ENCODE assay signal across 23 cellular contexts in genomic region chr10:120580651-120581259, GRCh38.
DNase-seq lines count a peak whose midpoint lies in the region; ATAC-seq, FAIRE-seq and TF ChIP-seq lines count a peak whose summit lies in the region.
"Had no signal": no experiment of that assay in that cellular context is flagged by ENCODE, and none has a peak within 500 bp of the region (broad histone marks: within the 10 kb centered on the region; RNA-seq: fewer than 3 reads in every experiment).

No MANE protein-coding gene starts in this region.

- H3K27ac ChIP-seq in hepatocyte: peak overlapping the region; percentile 59
- H3K27ac ChIP-seq in neural cell (ENCODE audit: low read length): peak overlapping the region; percentile 94
- H3K27ac ChIP-seq: adrenal gland, BLaER1, cardiac muscle cell, esophagus muscularis mucosa, left ventricle myocardium inferior, RWPE1, upper lobe of right lung had no signal

- DNase-seq in ACHN (peak; percentile 93), RCC 7860 (ENCODE audit: low spot score) (peak; percentile 96), hepatocyte (ENCODE audit: low spot score) (peak; percentile 78), HuH-7.5 (ENCODE audit: low spot score) (no peak), posterior vena cava (ENCODE audit: low spot score) (no peak)
- no peak for DNase-seq in activated T-cell treated with anti-CD3 and anti-CD28 coated beads, Interleukin-2, amount 50 U/mL, for 4 hours
- DNase-seq: activated gamma-delta T cell; adrenal gland; GDM1; KBM-7; left ventricle myocardium inferior; NCI-H2029 treated with DMSO at 0.1 percent for 48 hours; stimulated activated CD4-positive, alpha-beta T cell treated with anti-CD3 and anti-CD28 coated beads, Interleukin-2, amount 100 ng/mL, for 48 hours; stimulated activated naive CD8-positive, alpha-beta T cell treated with anti-CD3 and anti-CD28 coated beads, Interleukin-15, amount 100 ng/mL, for 72 hours; upper lobe of right lung had no signal

- H3K27me3 Mint-ChIP-seq in activated T-cell treated with anti-CD3 and anti-CD28 coated beads, Interleukin-2, amount 50 U/mL, for 4 hours (ENCODE audit: low read depth): no peaks in the 10 kb centered on the region
- H3K27me3 Mint-ChIP-seq: stimulated activated naive CD8-positive, alpha-beta T cell treated with anti-CD3 and anti-CD28 coated beads, Interleukin-15, amount 100 ng/mL, for 72 hours had no signal

- H3K9ac ChIP-seq in neural cell (ENCODE audit: low read length): peak overlapping the region; percentile 63
- H3K9ac ChIP-seq: BLaER1 had no signal

- H3F3A ChIP-seq in neural cell (ENCODE audit: insufficient read depth, low read length, poor library complexity, severe bottlenecking): no peaks in the 10 kb centered on the region

- no peak for ATAC-seq in activated T-cell treated with anti-CD3 and anti-CD28 coated beads, Interleukin-2, amount 50 U/mL, for 4 hours
- no peak for ATAC-seq in HG03378 (IDR thresholded peaks at IDR 0.05; ENCODE audit: unreplicated experiment)
- ATAC-seq: stimulated activated naive CD8-positive, alpha-beta T cell treated with anti-CD3 and anti-CD28 coated beads, Interleukin-15, amount 100 ng/mL, for 72 hours had no signal

- H2AFZ ChIP-seq in hepatocyte (no peak overlapping the region), neural cell (ENCODE audit: low read depth, low read length) (no peak overlapping the region)

- H3K79me2 ChIP-seq in hepatocyte (no peaks in the 10 kb centered on the region), neural cell (replicated peaks; ENCODE audit: insufficient read depth, low read length) (no peaks in the 10 kb centered on the region)

- TF ChIP-seq CTCF in hepatocyte (IDR thresholded peaks at IDR 0.05; ENCODE audit: poor library complexity) (no peak), neural cell (IDR thresholded peaks at IDR 0.05; ENCODE audit: poor library complexity, severe bottlenecking) (no peak)

- WGBS in hepatocyte (ENCODE audit: low lambda C conversion rate, missing lambda C conversion rate): 61% methylated on average over 8 of the region's 8 CpGs

- H3K4me3 Mint-ChIP-seq in activated T-cell treated with anti-CD3 and anti-CD28 coated beads, Interleukin-2, amount 50 U/mL, for 4 hours: no peak overlapping the region
- H3K4me3 Mint-ChIP-seq: stimulated activated naive CD8-positive, alpha-beta T cell treated with anti-CD3 and anti-CD28 coated beads, Interleukin-15, amount 100 ng/mL, for 72 hours had no signal

- H3K4me1 ChIP-seq in hepatocyte (ENCODE audit: insufficient read depth): no peaks in the 10 kb centered on the region
- H3K4me1 ChIP-seq: adrenal gland, left ventricle myocardium inferior, upper lobe of right lung had no signal

- no peaks in the 10 kb centered on the region for H4K20me1 ChIP-seq in hepatocyte (ENCODE audit: insufficient read depth, poor library complexity, severe bottlenecking)
- no peaks in the 10 kb centered on the region for H4K20me1 ChIP-seq in neural cell (ENCODE audit: insufficient read depth)
- H4K20me1 ChIP-seq: BLaER1 had no signal

- H3K27me3 ChIP-seq in hepatocyte: no peaks in the 10 kb centered on the region
- H3K27me3 ChIP-seq in neural cell (ENCODE audit: insufficient read depth, low read depth, low read length): no peaks in the 10 kb centered on the region
- H3K27me3 ChIP-seq: adrenal gland, BLaER1, cardiac muscle cell, esophagus muscularis mucosa, upper lobe of right lung had no signal

- no peaks in the 10 kb centered on the region for H3K9me3 Mint-ChIP-seq in activated T-cell treated with anti-CD3 and anti-CD28 coated beads, Interleukin-2, amount 50 U/mL, for 4 hours
- H3K9me3 Mint-ChIP-seq: stimulated activated naive CD8-positive, alpha-beta T cell treated with anti-CD3 and anti-CD28 coated beads, Interleukin-15, amount 100 ng/mL, for 72 hours had no signal

- TF ChIP-seq EP300 in neural cell (conservative IDR thresholded peaks at IDR 0.05; ENCODE audit: poor library complexity, severe bottlenecking): no peak

- H3K36me3 ChIP-seq in hepatocyte (replicated peaks; ENCODE audit: insufficient read depth, low read depth) (no peaks in the 10 kb centered on the region), neural cell (ENCODE audit: insufficient read depth, low read length) (no peaks in the 10 kb centered on the region)
- H3K36me3 ChIP-seq: adrenal gland, BLaER1, cardiac muscle cell, esophagus muscularis mucosa, left ventricle myocardium inferior, upper lobe of right lung had no signal

- intact Hi-C loops in posterior vena cava (cut with DNase I): no loop called here

- H3K9me2 ChIP-seq in hepatocyte (replicated peaks; ENCODE audit: insufficient read depth): no peaks in the 10 kb centered on the region
- no peaks in the 10 kb centered on the region for H3K9me2 ChIP-seq in neural cell (ENCODE audit: insufficient read depth, low read length)

- H3K4me3 ChIP-seq in hepatocyte (no peak overlapping the region), neural cell (ENCODE audit: low read length) (peak overlapping the region; percentile 26)
- H3K4me3 ChIP-seq: adrenal gland, BLaER1, cardiac muscle cell, esophagus muscularis mucosa, left ventricle myocardium inferior, upper lobe of right lung had no signal

- H3K9me3 ChIP-seq in hepatocyte (ENCODE audit: low read depth) (no peaks in the 10 kb centered on the region), neural cell (ENCODE audit: low read length) (no peaks in the 10 kb centered on the region)
- H3K9me3 ChIP-seq: adrenal gland, BLaER1, esophagus muscularis mucosa, left ventricle myocardium inferior, upper lobe of right lung had no signal

- no peaks in the 10 kb centered on the region for H3K36me3 Mint-ChIP-seq in activated T-cell treated with anti-CD3 and anti-CD28 coated beads, Interleukin-2, amount 50 U/mL, for 4 hours (ENCODE audit: insufficient read depth)

- in situ Hi-C loops in ACHN (cut with HindIII; ENCODE audit: low pct_ligation_motif_present, low pct_unique_long_range_greater_than_20kb, low sequenced_read_pairs): no loop called here

- no peak for TF ChIP-seq RAD21 in neural cell (conservative IDR thresholded peaks at IDR 0.05)

- no peaks in the 10 kb centered on the region for H3K4me1 Mint-ChIP-seq in activated T-cell treated with anti-CD3 and anti-CD28 coated beads, Interleukin-2, amount 50 U/mL, for 4 hours (ENCODE audit: low read depth)
- H3K4me1 Mint-ChIP-seq: stimulated activated naive CD8-positive, alpha-beta T cell treated with anti-CD3 and anti-CD28 coated beads, Interleukin-15, amount 100 ng/mL, for 72 hours had no signal

- FAIRE-seq in RCC 7860 (lab: Jason Lieb, UNC): peak; percentile 95
- FAIRE-seq: A204.1, GM12891 had no signal

- H3K4me2 ChIP-seq in hepatocyte (no peak overlapping the region), neural cell (ENCODE audit: low read length) (no peak overlapping the region)
- H3K4me2 ChIP-seq: BLaER1 had no signal

TF ChIP-seq in neural cell, 6 proteins besides CTCF, POLR2A, EP300 and RAD21:
- TF ChIP-seq EZH2 (IDR thresholded peaks at IDR 0.05; ENCODE audit: borderline replicate concordance, insufficient read depth, low read length, poor library complexity, severe bottlenecking) (no peak), TAF1 (IDR thresholded peaks at IDR 0.05; ENCODE audit: low read depth) (no peak), SMC3 (conservative IDR thresholded peaks at IDR 0.05; ENCODE audit: poor library complexity) (no peak)

Comparison
In these comparisons a context has a peak if more than half of its experiments do, and no peak if none do; other contexts are left out.
1. DNase-seq: peak in ACHN (single experiment), RCC 7860 (single experiment) and hepatocyte (single experiment); none in activated T-cell treated with anti-CD3 and anti-CD28 coated beads, Interleukin-2, amount 50 U/mL, for 4 hours (single experiment), HuH-7.5 (single experiment) and posterior vena cava (single experiment).